Comparison of ENCODE assay signal across 16 cellular contexts in genomic region chr6:25578538-25578937, GRCh38.
DNase-seq lines count a peak whose midpoint lies in the region; ATAC-seq, FAIRE-seq and TF ChIP-seq lines count a peak whose summit lies in the region.
"Had no signal": no experiment of that assay in that cellular context is flagged by ENCODE, and none has a peak within 500 bp of the region (broad histone marks: within the 10 kb centered on the region; RNA-seq: fewer than 3 reads in every experiment).

No MANE protein-coding gene starts in this region.

- H3K36me3 ChIP-seq in HepG2 (replicated peaks in 1 of 2; ENCODE audit: control insufficient read depth in 1 of 2, insufficient read depth in 2 of 2, low read length in 2 of 2), result no peaks in the 10 kb centered on the region
- no peaks in the 10 kb centered on the region for H3K36me3 ChIP-seq in right lobe of liver
- H3K36me3 ChIP-seq: BLaER1 had no signal

- H3K27me3 ChIP-seq in HepG2 (ENCODE audit: control insufficient read depth in 1 of 2, insufficient read depth in 2 of 2, low read length in 2 of 2) (no peaks in the 10 kb centered on the region), right lobe of liver (no peaks in the 10 kb centered on the region)
- H3K27me3 ChIP-seq: BLaER1 had no signal

- no peak overlapping the region for H2AFZ ChIP-seq in HepG2 (ENCODE audit: low read length)

- H3K79me2 ChIP-seq in HepG2 (ENCODE audit: insufficient read depth, low read length), result no peaks in the 10 kb centered on the region

- no peak overlapping the region for H3K27ac Mint-ChIP-seq in nephron progenitor cell
- H3K27ac Mint-ChIP-seq: CD8-positive, alpha-beta memory T cell had no signal

- TF ChIP-seq POLR2A in HepG2 (IDR thresholded peaks at IDR 0.05; ENCODE audit: insufficient read depth in 1 of 2, low read depth in 2 of 2, low read length in 2 of 2), result no peak
- no peak for TF ChIP-seq POLR2A in right lobe of liver (IDR thresholded peaks at IDR 0.05)

- H3K4me3 Mint-ChIP-seq in nephron progenitor cell, result no peak overlapping the region
- H3K4me3 Mint-ChIP-seq: CD8-positive, alpha-beta memory T cell had no signal

- intact Hi-C loops in HepG2 (cut with micrococcal nuclease; ENCODE audit: unreplicated experiment), result no loop called here
- intact Hi-C loops in right lobe of liver (cut with DNase I), result no loop called here

- FAIRE-seq in HepG2 (lab: Jason Lieb, UNC), result no peak
- FAIRE-seq: GM19239, HTR-8/SVneo had no signal

- no peak overlapping the region for H3K4me2 ChIP-seq in HepG2 (ENCODE audit: low read depth, low read length)
- H3K4me2 ChIP-seq: BLaER1 had no signal

- no peak overlapping the region for H3K4me3 ChIP-seq in HepG2 (replicated peaks in 1 of 3; ENCODE audit: insufficient read depth in 1 of 3, low read depth in 2 of 3, low read length in 3 of 3)
- no peak overlapping the region for H3K4me3 ChIP-seq in right lobe of liver
- H3K4me3 ChIP-seq: BLaER1 had no signal

- TF ChIP-seq RAD21 in HepG2 (CRISPR knock-in tag; IDR thresholded peaks at IDR 0.05), result no peak

- H3K9me3 ChIP-seq in HepG2 (ENCODE audit: low read length) (no peaks in the 10 kb centered on the region), right lobe of liver (no peaks in the 10 kb centered on the region)
- H3K9me3 ChIP-seq: BLaER1 had no signal

- no peak for ATAC-seq in HepG2
- ATAC-seq in right lobe of liver, result no peak

- CTCF ChIA-PET in HepG2 (lab: Yijun Ruan, JAX; ENCODE audit: low intra/inter-chr PET ratio, low total read pairs), result no interaction called here

- no TSS peak for BruUV-seq in HepG2 (replicated peaks; lab: Mats Ljungman, UMichigan)

- DNase-seq in NCI-H1105 treated with DMSO at 0.1 percent for 48 hours (lab: John Stamatoyannopoulos, UW), result peak; percentile 20
- no peak for DNase-seq in NCI-H1105 (lab: John Stamatoyannopoulos, UW)
- no peak for DNase-seq in HepG2 (ENCODE audit: low spot score)
- DNase-seq in right lobe of liver, result no peak
- DNase-seq in NCI-H748 treated with DMSO at 0.1 percent for 48 hours (lab: John Stamatoyannopoulos, UW), result peak; percentile 74
- DNase-seq in RKO (ENCODE audit: low spot score), result no peak
- no peak for DNase-seq in hippocampal formation (lab: John Stamatoyannopoulos, UW)
- DNase-seq in nephron progenitor cell, result no peak
- DNase-seq: 8988T; AML-193; CD8-positive, alpha-beta memory T cell; GF-D8; HCEC 1CT had no signal

- H3K27me3 Mint-ChIP-seq in nephron progenitor cell (ENCODE audit: low read depth, poor library complexity), result no peaks in the 10 kb centered on the region

- H3K27ac ChIP-seq in HepG2 (ENCODE audit: extremely low read length, insufficient read depth, low read length), result no peak overlapping the region
- H3K27ac ChIP-seq in right lobe of liver, result no peak overlapping the region
- H3K27ac ChIP-seq: BLaER1 had no signal

- H3K4me1 ChIP-seq in HepG2 (ENCODE audit: insufficient read depth, low read length), result 0 out of 2 replicates have a peak, but pooled peaks cover 8% of the 10 kb centered on the region
- H3K4me1 ChIP-seq in right lobe of liver, result no peaks in the 10 kb centered on the region

- in situ Hi-C loops in HepG2 (cut with HindIII; ENCODE audit: extremely low pct_ligation_motif_present, low pct_unique_long_range_greater_than_20kb), result no loop called here

- POLR2A ChIA-PET in HepG2 (lab: Yijun Ruan, JAX), result no interaction called here

- TF ChIP-seq CTCF in HepG2 (CRISPR knock-in tag; IDR thresholded peaks at IDR 0.05) (no peak), right lobe of liver (IDR thresholded peaks at IDR 0.05) (no peak), nephron progenitor cell (IDR thresholded peaks at IDR 0.05) (no peak)

- H3K9me3 Mint-ChIP-seq in nephron progenitor cell, result no peaks in the 10 kb centered on the region

- no peaks in the 10 kb centered on the region for H4K20me1 ChIP-seq in HepG2 (ENCODE audit: insufficient read depth, low read length)
- H4K20me1 ChIP-seq: BLaER1 had no signal

- H3K36me3 Mint-ChIP-seq in nephron progenitor cell (ENCODE audit: low read depth), result no peaks in the 10 kb centered on the region

- peaks cover 10% of the 10 kb centered on the region for H3K4me1 Mint-ChIP-seq in nephron progenitor cell

- H3K9ac ChIP-seq in HepG2 (ENCODE audit: insufficient read depth, low read depth, low read length), result no peak overlapping the region
- H3K9ac ChIP-seq: BLaER1 had no signal

- TF ChIP-seq EP300 in HepG2 (IDR thresholded peaks at IDR 0.05; ENCODE audit: low read depth in 2 of 2, low read length in 2 of 2) (no peak), HepG2 (CRISPR knock-in tag; IDR thresholded peaks at IDR 0.05; ENCODE audit: borderline replicate concordance) (no peak)

TF ChIP-seq in HepG2, 621 proteins besides CTCF, POLR2A, EP300 and RAD21:
- TF ChIP-seq LCORL (IDR thresholded peaks at IDR 0.05) (peak; percentile 67; the same call in 1 of the 2 replicates), LCORL (CRISPR knock-in tag; IDR thresholded peaks at IDR 0.05) (no peak), TARDBP (CRISPR knock-in tag; IDR thresholded peaks at IDR 0.05) (no peak)
TF ChIP-seq in HepG2: peak in this region for 1.

Comparison
In these comparisons a context has a peak if more than half of its experiments do, and no peak if none do; other contexts are left out.
1. DNase-seq: peak in NCI-H1105 treated with DMSO at 0.1 percent for 48 hours (single experiment) and NCI-H748 treated with DMSO at 0.1 percent for 48 hours (single experiment); none in NCI-H1105 (single experiment), HepG2 (single experiment), right lobe of liver (0 of 3), RKO (single experiment), hippocampal formation (0 of 2) and nephron progenitor cell (single experiment).